Comparison of ENCODE assay signal across 8 cellular contexts in genomic region chr2:176079851-176080539, GRCh38. TPM values are rescaled to one million over a fixed set of nuclear protein-coding genes. Genes with fewer than 3 reads are reported as not detected.
DNase-seq lines count a peak whose midpoint lies in the region; ATAC-seq and TF ChIP-seq lines count a peak whose summit lies in the region.

No MANE protein-coding gene starts in this region.

- H3K27me3 ChIP-seq in parathyroid adenoma (ENCODE audit: control insufficient read depth, insufficient read depth, low read length), result peaks cover 44% of the 10 kb centered on the region

- DNase-seq in DMS114 treated with DMSO at 0.1 percent for 48 hours (lab: John Stamatoyannopoulos, UW; ENCODE audit: unreplicated experiment) (peak; percentile 20), T-cell (peak in 1 of 34 experiments; percentile 22), fibroblast of mammary gland (ENCODE audit: low read depth) (peak; percentile 54), C1 segment of cervical spinal cord (lab: John Stamatoyannopoulos, UW) (no peak)
- no peak for DNase-seq in activated CD4-positive, CD25-positive, alpha-beta regulatory T cell (lab: John Stamatoyannopoulos, UW)

- H3K79me2 ChIP-seq in parathyroid adenoma, result no peaks in the 10 kb centered on the region

- no peaks in the 10 kb centered on the region for H3K36me3 ChIP-seq in parathyroid adenoma (ENCODE audit: control insufficient read depth, insufficient read depth, low read length)

- POLR2A ChIA-PET in T-cell (lab: Charles Lee), result no interaction called here

- H3K9ac ChIP-seq in parathyroid adenoma, result no peak overlapping the region

- H3K27ac Mint-ChIP-seq in IgD-negative memory B cell (peak overlapping the region; percentile 88 to 96 (median 95)), T-cell (peak overlapping the region; percentile 59 to 86)

- H3K4me1 ChIP-seq in parathyroid adenoma, result no peaks in the 10 kb centered on the region

- H3K4me3 ChIP-seq in fibroblast of mammary gland (ENCODE audit: control insufficient read depth, low read depth, low read length) (no peak overlapping the region), parathyroid adenoma (ENCODE audit: low read depth, low read length) (no peak overlapping the region)

- CTCF ChIA-PET in T-cell (lab: Charles Lee), result interaction anchor here (0.5 to 1.0 kb wide), 3 partner anchors 47 to 137 kb away, joined by 3 to 5 read pairs (median 3); no protein-coding TSS in a partner anchor

- H3K4me3 Mint-ChIP-seq in IgD-negative memory B cell (peak overlapping the region in 2 of 4 donors; percentile 43 to 88), T-cell (peak overlapping the region in 1 of 3 donors; percentile 77)

- H3K4me1 Mint-ChIP-seq in IgD-negative memory B cell (peaks cover 0 to 6% (median 2%) of the 10 kb centered on the region in 3 donors), T-cell (peaks cover 11 to 18% (median 13%) of the 10 kb centered on the region in 3 donors)

- ATAC-seq in T-cell (replicated peaks in 1 of 4), result peak in 1 of 4 experiments; percentile 34
- ATAC-seq in GM19467 (IDR thresholded peaks at IDR 0.05; ENCODE audit: unreplicated experiment), result no peak

- H3K4me2 ChIP-seq in parathyroid adenoma (ENCODE audit: low read length), result no peak overlapping the region

- TF ChIP-seq CTCF in fibroblast of mammary gland (conservative IDR thresholded peaks at IDR 0.05; ENCODE audit: control insufficient read depth, insufficient read depth, low read depth, low read length) (peak; percentile 38), parathyroid adenoma (IDR thresholded peaks at IDR 0.05) (peak; percentile 12)

- H3K9me3 Mint-ChIP-seq in IgD-negative memory B cell (peaks cover 4 to 19% (median 6%) of the 10 kb centered on the region in 3 donors), T-cell (peaks cover 9 to 21% (median 15%) of the 10 kb centered on the region in 3 donors)

- H2AFZ ChIP-seq in parathyroid adenoma, result no peak overlapping the region

- H3K27me3 Mint-ChIP-seq in IgD-negative memory B cell (peaks cover 58% of the 10 kb centered on the region), T-cell (peaks cover 70 to 78% of the 10 kb centered on the region in 2 donors)

- H3K27ac ChIP-seq in parathyroid adenoma, result no peak overlapping the region

- H3K9me3 ChIP-seq in parathyroid adenoma (ENCODE audit: control insufficient read depth, low read length), result peaks cover 5% of the 10 kb centered on the region

- H3K36me3 Mint-ChIP-seq in IgD-negative memory B cell (peaks cover 1% of the 10 kb centered on the region), T-cell (peaks cover 15% of the 10 kb centered on the region)

RNA-seq across cellular contexts. Expression of gene EVX2, which starts 3.8 kb away (rescaled TPM):
- not detected for polyA plus RNA-seq in IgD-negative memory B cell
- not detected for total RNA-seq in T-cell

RNA-seq across cellular contexts. Expression of gene HOXD13, which starts 12.5 kb away (rescaled TPM):
- not detected for polyA plus RNA-seq in IgD-negative memory B cell
- total RNA-seq in T-cell, result not detected

RNA-seq across cellular contexts. Expression of gene HOXD12, which starts 19.6 kb away (rescaled TPM):
- not detected for polyA plus RNA-seq in IgD-negative memory B cell
- not detected for total RNA-seq in T-cell

RNA-seq across cellular contexts. Expression of gene HOXD11, which starts 27.1 kb away (rescaled TPM):
- polyA plus RNA-seq in IgD-negative memory B cell, result not detected
- not detected for total RNA-seq in T-cell

RNA-seq across cellular contexts. Expression of gene HOXD10, which starts 36.6 kb away (rescaled TPM):
- not detected for polyA plus RNA-seq in IgD-negative memory B cell
- total RNA-seq in T-cell, result not detected

Comparison
In these comparisons a context has a peak if more than half of its experiments do, and no peak if none do; other contexts are left out.
1. DNase-seq: peak in DMS114 treated with DMSO at 0.1 percent for 48 hours (single experiment) and fibroblast of mammary gland (single experiment); none in C1 segment of cervical spinal cord (0 of 14) and activated CD4-positive, CD25-positive, alpha-beta regulatory T cell (0 of 4).